Comparison of ENCODE assay signal across 14 cellular contexts in genomic region chr2:59184281-59185020, GRCh38.
DNase-seq lines count a peak whose midpoint lies in the region; ATAC-seq, FAIRE-seq and TF ChIP-seq lines count a peak whose summit lies in the region.
"Had no signal": no experiment of that assay in that cellular context is flagged by ENCODE, and none has a peak within 500 bp of the region (broad histone marks: within the 10 kb centered on the region; RNA-seq: fewer than 3 reads in every experiment).

No MANE protein-coding gene starts in this region.

- peaks cover 14% of the 10 kb centered on the region for H3K4me1 Mint-ChIP-seq in neural progenitor cell
- H3K4me1 Mint-ChIP-seq: activated CD4-positive, alpha-beta T cell treated with anti-CD3 and anti-CD28 coated beads for 36 hours had no signal

- H3K9me3 ChIP-seq in DND-41 (ENCODE audit: insufficient read depth, low read length, severe bottlenecking) (no peaks in the 10 kb centered on the region), neural progenitor cell (ENCODE audit: low read depth) (no peaks in the 10 kb centered on the region), heart right ventricle (peaks cover 0 to 2% (median 0%) of the 10 kb centered on the region in 11 donors)

- H2AFZ ChIP-seq in DND-41 (ENCODE audit: low read depth, low read length) (0 out of 2 replicates have a peak overlapping the region, but pooled peaks have one; percentile 32), neural progenitor cell (replicated peaks) (peak overlapping the region; percentile 65)

- H3K4me2 ChIP-seq in DND-41 (ENCODE audit: insufficient read depth, low read length) (no peak overlapping the region), neural progenitor cell (no peak overlapping the region)

- no peak overlapping the region for H3K4me3 Mint-ChIP-seq in neural progenitor cell
- H3K4me3 Mint-ChIP-seq: activated CD4-positive, alpha-beta T cell treated with anti-CD3 and anti-CD28 coated beads for 36 hours had no signal

- H3K27ac ChIP-seq in DND-41 (ENCODE audit: low read length) (no peak overlapping the region), neural progenitor cell (no peak overlapping the region), heart right ventricle (no peak overlapping the region)

- intact Hi-C loops in heart right ventricle (cut with DNase I): loop anchor here in 6 of 10 donors (5.0 to 10.0 kb wide), 2 partner anchors 420 to 422 kb away; no protein-coding TSS in a partner anchor

- ATAC-seq in DND-41 (ENCODE audit: insufficient read depth, low read depth): no peak
- ATAC-seq in HG03442 (IDR thresholded peaks at IDR 0.05; ENCODE audit: unreplicated experiment): no peak
- ATAC-seq in heart right ventricle: no peak
- no peak for ATAC-seq in GM21528 (IDR thresholded peaks at IDR 0.05; ENCODE audit: low FRiP score, unreplicated experiment)
- no peak for ATAC-seq in HG02763 (IDR thresholded peaks at IDR 0.05; ENCODE audit: unreplicated experiment)
- ATAC-seq: activated CD4-positive, alpha-beta T cell treated with anti-CD3 and anti-CD28 coated beads for 36 hours; left colon had no signal

- H3K36me3 ChIP-seq in DND-41 (ENCODE audit: insufficient read depth, low read length): no peaks in the 10 kb centered on the region
- H3K36me3 ChIP-seq in bronchial epithelial cell (ENCODE audit: control insufficient read depth, insufficient read depth, low read length): no peaks in the 10 kb centered on the region
- H3K36me3 ChIP-seq in neural progenitor cell: no peaks in the 10 kb centered on the region
- no peaks in the 10 kb centered on the region for H3K36me3 ChIP-seq in heart right ventricle

- H3K4me3 ChIP-seq in DND-41 (ENCODE audit: low read depth in 1 of 2, low read length in 2 of 2): no peak overlapping the region
- H3K4me3 ChIP-seq in bronchial epithelial cell (ENCODE audit: low read depth, low read length): no peak overlapping the region
- no peak overlapping the region for H3K4me3 ChIP-seq in neural progenitor cell
- no peak overlapping the region for H3K4me3 ChIP-seq in heart right ventricle

- no peaks in the 10 kb centered on the region for H3K9me3 Mint-ChIP-seq in neural progenitor cell

- H4K20me1 ChIP-seq in DND-41 (ENCODE audit: insufficient read depth, low read length): no peaks in the 10 kb centered on the region
- no peaks in the 10 kb centered on the region for H4K20me1 ChIP-seq in neural progenitor cell (ENCODE audit: low read depth)

- H3K9ac ChIP-seq in DND-41 (ENCODE audit: low read depth, low read length): no peak overlapping the region
- no peak overlapping the region for H3K9ac ChIP-seq in neural progenitor cell

- TF ChIP-seq CTCF in DND-41 (IDR thresholded peaks at IDR 0.05; ENCODE audit: borderline replicate concordance, extremely low read depth, low read length, poor library complexity, severe bottlenecking) (no peak), bronchial epithelial cell (IDR thresholded peaks at IDR 0.05; ENCODE audit: insufficient read depth, low read length, severe bottlenecking) (no peak), neural progenitor cell (IDR thresholded peaks at IDR 0.05) (no peak), heart right ventricle (IDR thresholded peaks at IDR 0.05) (no peak)

- H3F3A ChIP-seq in neural progenitor cell (ENCODE audit: low read depth): no peaks in the 10 kb centered on the region

- H3K27me3 Mint-ChIP-seq in neural progenitor cell (ENCODE audit: insufficient read depth, low read depth): peaks cover 2% of the 10 kb centered on the region
- H3K27me3 Mint-ChIP-seq: activated CD4-positive, alpha-beta T cell treated with anti-CD3 and anti-CD28 coated beads for 36 hours had no signal

- H3K27me3 ChIP-seq in DND-41 (ENCODE audit: insufficient read depth, low read length, poor library complexity): no peaks in the 10 kb centered on the region
- H3K27me3 ChIP-seq in bronchial epithelial cell (ENCODE audit: control insufficient read depth, insufficient read depth, low read length): no peaks in the 10 kb centered on the region
- no peaks in the 10 kb centered on the region for H3K27me3 ChIP-seq in neural progenitor cell
- peaks cover 0 to 10% (median 0%) of the 10 kb centered on the region in 7 donors for H3K27me3 ChIP-seq in heart right ventricle

- DNase-seq in DND-41: no peak
- peak; percentile 53 for DNase-seq in NCI-H146 treated with DMSO at 0.1 percent for 48 hours (lab: John Stamatoyannopoulos, UW; ENCODE audit: unreplicated experiment)
- peak; percentile 34 for DNase-seq in bronchial epithelial cell (ENCODE audit: low read depth)
- no peak for DNase-seq in neural progenitor cell (ENCODE audit: low spot score)
- DNase-seq in heart right ventricle: no peak
- DNase-seq: activated CD4-positive, alpha-beta T cell treated with anti-CD3 and anti-CD28 coated beads for 36 hours; activated gamma-delta T cell treated with Interleukin-2 at 50 U/mL for 16 hours; C1 segment of cervical spinal cord; cortex of kidney; GF-D8; left colon had no signal

- H3K4me1 ChIP-seq in DND-41 (ENCODE audit: insufficient read depth, low read length) (no peaks in the 10 kb centered on the region), neural progenitor cell (peaks cover 25% of the 10 kb centered on the region), heart right ventricle (no peaks in the 10 kb centered on the region)

- FAIRE-seq in bronchial epithelial cell (lab: Jason Lieb, UNC): no peak

- H3K36me3 Mint-ChIP-seq in neural progenitor cell: no peaks in the 10 kb centered on the region

- H3K79me2 ChIP-seq in DND-41 (ENCODE audit: insufficient read depth, low read length): no peaks in the 10 kb centered on the region
- H3K79me2 ChIP-seq in neural progenitor cell (ENCODE audit: low read depth): no peaks in the 10 kb centered on the region

- 44 to 45% methylated on average over 6 of the region's 6 CpGs for WGBS in heart right ventricle, 2 donors

- no peak overlapping the region for H3K27ac Mint-ChIP-seq in neural progenitor cell
- H3K27ac Mint-ChIP-seq: activated CD4-positive, alpha-beta T cell treated with anti-CD3 and anti-CD28 coated beads for 36 hours had no signal

Comparison
In these comparisons a context has a peak if more than half of its experiments do, and no peak if none do; other contexts are left out.
1. DNase-seq: peak in NCI-H146 treated with DMSO at 0.1 percent for 48 hours (single experiment) and bronchial epithelial cell (single experiment); none in DND-41 (single experiment), neural progenitor cell (single experiment) and heart right ventricle (0 of 2).